In the genomic region with DNA sequence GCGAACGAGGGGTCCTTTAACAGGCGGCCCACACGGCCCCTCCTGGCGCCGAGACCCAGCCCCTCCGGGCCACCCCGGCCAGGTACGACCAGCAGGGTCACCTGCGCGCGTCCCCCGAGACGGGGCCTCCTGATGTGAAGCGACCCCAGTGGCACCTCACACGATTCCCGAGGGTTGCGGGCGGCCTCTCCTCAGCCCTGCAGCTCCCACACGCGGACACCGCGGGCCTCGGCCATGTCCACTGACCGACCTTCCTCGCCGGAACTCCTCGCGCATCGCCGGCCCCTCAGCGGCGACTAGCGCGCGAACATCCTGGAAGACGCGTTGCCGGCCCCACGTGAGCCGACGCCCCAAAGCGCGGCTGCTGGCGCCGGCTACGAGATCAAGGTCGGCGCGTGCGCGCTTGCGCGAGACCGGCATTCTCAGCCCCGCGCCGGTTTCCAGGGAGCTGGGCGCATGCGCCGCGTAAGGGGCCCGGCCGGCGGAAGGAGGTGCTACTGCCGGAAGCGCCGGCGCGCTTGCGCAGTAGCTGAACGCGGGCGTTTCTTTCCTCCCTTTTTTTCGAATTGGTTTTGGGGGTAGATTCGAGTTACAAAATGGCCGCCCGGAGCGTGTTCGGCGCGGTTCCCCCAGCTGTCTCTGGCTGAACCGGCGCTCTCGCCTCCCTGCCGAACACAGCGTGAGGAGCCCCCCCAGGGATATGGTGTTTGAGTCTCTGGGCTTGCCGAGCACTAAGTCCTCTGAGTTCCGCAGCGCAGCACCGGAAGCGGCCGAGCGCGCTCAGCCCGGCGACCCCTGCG, we compare ENCODE assay signal across 8 cellular contexts. TPM values are rescaled to one million over a fixed set of nuclear protein-coding genes. Genes with fewer than 3 reads are reported as not detected.
A peak's percentile ranks its signal among the peaks of the same experiment; 100 is the strongest.
DNase-seq lines count a peak whose midpoint lies in the region; ATAC-seq and TF ChIP-seq lines count a peak whose summit lies in the region.

A gene with protein sequence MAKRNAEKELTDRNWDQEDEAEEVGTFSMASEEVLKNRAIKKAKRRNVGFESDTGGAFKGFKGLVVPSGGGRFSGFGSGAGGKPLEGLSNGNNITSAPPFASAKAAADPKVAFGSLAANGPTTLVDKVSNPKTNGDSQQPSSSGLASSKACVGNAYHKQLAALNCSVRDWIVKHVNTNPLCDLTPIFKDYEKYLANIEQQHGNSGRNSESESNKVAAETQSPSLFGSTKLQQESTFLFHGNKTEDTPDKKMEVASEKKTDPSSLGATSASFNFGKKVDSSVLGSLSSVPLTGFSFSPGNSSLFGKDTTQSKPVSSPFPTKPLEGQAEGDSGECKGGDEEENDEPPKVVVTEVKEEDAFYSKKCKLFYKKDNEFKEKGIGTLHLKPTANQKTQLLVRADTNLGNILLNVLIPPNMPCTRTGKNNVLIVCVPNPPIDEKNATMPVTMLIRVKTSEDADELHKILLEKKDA (plus strand): TSS at position 509 of the 800 bp plus-strand sequence. CDS start 4,253 bp downstream, outside the sequence.

- peak within 1 kb of the TSS; percentile 99 for H3K27ac ChIP-seq in WERI-Rb-1
- peak within 1 kb of the TSS; percentile 98 for H3K27ac ChIP-seq in mammary epithelial cell (ENCODE audit: insufficient read depth, low read depth, low read length)

- BruUV-seq in mammary epithelial cell (replicated peaks; lab: Mats Ljungman, UMichigan): TSS peak; percentile 62

- in situ Hi-C loops in mammary epithelial cell (cut with MboI; ENCODE audit: low sequenced_read_pairs in 2 of 2): loop anchor here in 1 of 2 donors (5.0 kb wide), 1 partner anchor 56 kb away; no protein-coding TSS in a partner anchor

- H3K4me3 ChIP-seq in AG04449 (ENCODE audit: low read depth, low read length): peak within 1 kb of the TSS; percentile 84
- peak within 1 kb of the TSS; percentile 78 for H3K4me3 ChIP-seq in WERI-Rb-1 (ENCODE audit: low read depth, low read length)
- peak within 1 kb of the TSS; percentile 78 to 96 (median 91) for H3K4me3 ChIP-seq in mammary epithelial cell (replicated peaks in 1 of 3; ENCODE audit: insufficient read depth in 1 of 3, low read depth in 2 of 3, low read length in 3 of 3)

- peak within 1 kb of the TSS; percentile 94 for H3K4me2 ChIP-seq in mammary epithelial cell (ENCODE audit: insufficient read depth, low read depth, low read length)

- under 1% methylated on average over 37 of the region's 98 CpGs for WGBS in mammary epithelial cell (ENCODE audit: low coverage, missing lambda C conversion rate)

- peaks cover 30% of the 10 kb centered on the region for H3K4me1 ChIP-seq in mammary epithelial cell (ENCODE audit: insufficient read depth, low read length)

- POLR2A ChIA-PET in AG04449 (lab: Yijun Ruan, JAX): interaction anchor here (0.5 to 1.2 kb wide), 10 partner anchors 8 to 390 kb away, joined by 3 to 5 read pairs (median 3); no protein-coding TSS in a partner anchor

- H3K36me3 ChIP-seq in WERI-Rb-1: peaks cover 34% of the 10 kb centered on the region
- H3K36me3 ChIP-seq in mammary epithelial cell (ENCODE audit: insufficient read depth, low read length): peaks cover 18% of the 10 kb centered on the region

- intact Hi-C loops in mammary epithelial cell (cut with micrococcal nuclease): loop anchor here (2.0 kb wide), 2 partner anchors 83 to 99 kb away; no protein-coding TSS in a partner anchor

- H4K20me1 ChIP-seq in mammary epithelial cell (ENCODE audit: insufficient read depth, low read length): no peaks in the 10 kb centered on the region

- TF ChIP-seq CTCF in AG04449 (IDR thresholded peaks at IDR 0.05; ENCODE audit: insufficient read depth, low read length, missing control alignments) (peak; percentile 15), WERI-Rb-1 (IDR thresholded peaks at IDR 0.05; ENCODE audit: low read depth, low read length) (peak; percentile 21; the same call in 1 of the 2 replicates), mammary epithelial cell (conservative IDR thresholded peaks at IDR 0.05 in 1 of 2, IDR thresholded peaks at IDR 0.05 in 1 of 2; ENCODE audit: extremely low read depth in 1 of 2, insufficient read depth in 1 of 2, low read depth in 1 of 2, low read length in 2 of 2) (peak in 1 of 2 donors; percentile 18)

- peak within 1 kb of the TSS; percentile 95 for H3K9ac ChIP-seq in mammary epithelial cell (ENCODE audit: insufficient read depth, low read length)

- peak within 1 kb of the TSS; percentile 87 for H2AFZ ChIP-seq in mammary epithelial cell (ENCODE audit: low read depth, low read length)

- H3K79me2 ChIP-seq in mammary epithelial cell (ENCODE audit: insufficient read depth, low read length): peaks cover 93% of the 10 kb centered on the region

- H3K9me3 ChIP-seq in WERI-Rb-1 (ENCODE audit: severe bottlenecking) (no peaks in the 10 kb centered on the region), mammary epithelial cell (replicated peaks; ENCODE audit: insufficient read depth, low read length) (no peaks in the 10 kb centered on the region)

- ATAC-seq in GM18870 (IDR thresholded peaks at IDR 0.05; ENCODE audit: unreplicated experiment) (peak; percentile 68), HG03135 (IDR thresholded peaks at IDR 0.05; ENCODE audit: unreplicated experiment) (peak; percentile 75)

- no peaks in the 10 kb centered on the region for H3K27me3 ChIP-seq in WERI-Rb-1 (ENCODE audit: insufficient read depth, low read depth, severe bottlenecking)
- H3K27me3 ChIP-seq in mammary epithelial cell (ENCODE audit: insufficient read depth, low read length): no peaks in the 10 kb centered on the region

- CTCF ChIA-PET in AG04449 (lab: Yijun Ruan, JAX) (interaction anchor here (0.6 to 1.7 kb wide), 4 partner anchors 10 to 62 kb away, joined by 3 to 8 read pairs (median 4); no protein-coding TSS in a partner anchor), mammary epithelial cell (lab: Charles Lee; ENCODE audit: low non-redundant PET) (no interaction called here)

- dilution Hi-C loops in mammary epithelial cell (cut with HindIII; ENCODE audit: low sequenced_read_pairs): no loop called here

- DNase-seq in AG04449 (ENCODE audit: low read depth, low spot score) (peak; percentile 73), NCI-H2227 (lab: John Stamatoyannopoulos, UW; ENCODE audit: unreplicated experiment) (peak; percentile 96), WERI-Rb-1 (peak; percentile 94), mammary epithelial cell (peak; percentile 96), iPS-NIHi7 (ENCODE audit: extremely low spot score) (peak; percentile 99), smooth muscle cell of the brain vasculature (ENCODE audit: low read depth, low spot score) (peak; percentile 89)

RNA-seq across cellular contexts. Expression of the gene that starts here (rescaled TPM):
- total RNA-seq in mammary epithelial cell: 10 to 100 TPM; 33.7 to 81.5 TPM
- polyA plus RNA-seq in mammary epithelial cell: 35.0 TPM
- polyA minus RNA-seq in mammary epithelial cell: 54.1 TPM

Comparison
In these comparisons a context has a peak if more than half of its experiments do, and no peak if none do; other contexts are left out.
1. Peak in every context shown above with its lines: DNase-seq, ATAC-seq, H3K4me3 ChIP-seq and H3K27ac ChIP-seq.